17 cellular contexts compared by ENCODE assay signal in the genomic region with DNA sequence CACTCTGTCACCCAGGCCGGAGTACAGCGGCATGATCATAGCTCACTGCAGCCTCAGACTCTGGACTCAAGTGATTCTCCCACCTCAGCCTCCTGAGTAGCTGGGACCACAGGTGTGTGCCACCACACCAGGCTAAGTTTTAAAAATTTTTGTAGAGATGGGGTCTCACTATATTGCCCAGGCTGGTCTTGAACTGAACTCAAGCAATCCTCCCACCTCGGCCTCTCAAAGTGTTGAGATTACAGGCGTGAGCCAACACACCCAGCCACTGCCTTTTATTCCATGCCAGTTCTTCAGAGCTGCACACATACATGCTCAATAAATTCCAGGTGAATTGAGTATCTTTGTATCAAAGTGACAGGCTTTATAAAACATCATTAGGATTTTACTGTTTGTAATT. TPM values are rescaled to one million over a fixed set of nuclear protein-coding genes. Genes with fewer than 3 reads are reported as not detected.
DNase-seq lines count a peak whose midpoint lies in the region; TF ChIP-seq lines count a peak whose summit lies in the region.
"Had no signal": no experiment of that assay in that cellular context is flagged by ENCODE, and none has a peak within 500 bp of the region (broad histone marks: within the 10 kb centered on the region; RNA-seq: fewer than 3 reads in every experiment).

No MANE protein-coding gene starts in this region.

- peaks cover 83% of the 10 kb centered on the region for H3K36me3 Mint-ChIP-seq in activated T-cell treated with anti-CD3 and anti-CD28 coated beads, Interleukin-2, amount 50 U/mL, for 24 hours (ENCODE audit: low read depth)
- peaks cover 32% of the 10 kb centered on the region for H3K36me3 Mint-ChIP-seq in activated naive CD8-positive, alpha-beta T cell treated with anti-CD3 and anti-CD28 coated beads for 36 hours

- H3K27ac Mint-ChIP-seq in activated T-cell treated with anti-CD3 and anti-CD28 coated beads, Interleukin-2, amount 50 U/mL, for 24 hours = peak overlapping the region; percentile 98
- peak overlapping the region; percentile 51 for H3K27ac Mint-ChIP-seq in activated naive CD8-positive, alpha-beta T cell treated with anti-CD3 and anti-CD28 coated beads for 36 hours
- H3K27ac Mint-ChIP-seq: H9 had no signal

- DNase-seq in activated T-cell treated with anti-CD3 and anti-CD28 coated beads, Interleukin-2, amount 50 U/mL, for 24 hours = no peak
- no peak for DNase-seq in activated T-cell treated with anti-CD3 and anti-CD28 coated beads, Interleukin-2, amount 50 U/mL, for 48 hours
- DNase-seq in GM23248 = no peak
- DNase-seq in activated naive CD8-positive, alpha-beta T cell treated with anti-CD3 and anti-CD28 coated beads for 36 hours = no peak
- DNase-seq in NCI-H526 treated with DMSO at 0.1 percent for 48 hours (lab: John Stamatoyannopoulos, UW) = no peak
- no peak for DNase-seq in effector CD8-positive, alpha-beta T cell (lab: John Stamatoyannopoulos, UW)
- no peak for DNase-seq in KBM-7
- DNase-seq: ACHN; C1 segment of cervical spinal cord; CD4-positive, alpha-beta T cell; COR-L47; DMS153; DMS79 treated with DMSO at 0.1 percent for 48 hours; EL; GOT3; H9 had no signal

- no peaks in the 10 kb centered on the region for H3K9me3 ChIP-seq in GM23248 (ENCODE audit: low read depth)

- peaks cover 38% of the 10 kb centered on the region for H3K4me1 Mint-ChIP-seq in activated T-cell treated with anti-CD3 and anti-CD28 coated beads, Interleukin-2, amount 50 U/mL, for 24 hours (ENCODE audit: low read depth)
- H3K4me1 Mint-ChIP-seq in activated naive CD8-positive, alpha-beta T cell treated with anti-CD3 and anti-CD28 coated beads for 36 hours = peaks cover 21% of the 10 kb centered on the region

- no peaks in the 10 kb centered on the region for H3K9me3 Mint-ChIP-seq in activated T-cell treated with anti-CD3 and anti-CD28 coated beads, Interleukin-2, amount 50 U/mL, for 24 hours
- H3K9me3 Mint-ChIP-seq in activated naive CD8-positive, alpha-beta T cell treated with anti-CD3 and anti-CD28 coated beads for 36 hours = no peaks in the 10 kb centered on the region
- H3K9me3 Mint-ChIP-seq: CD4-positive, alpha-beta T cell; H9 had no signal

- peaks cover 25% of the 10 kb centered on the region for H3K4me1 ChIP-seq in GM23248 (ENCODE audit: insufficient read depth)

- peaks cover 3% of the 10 kb centered on the region; the same call in 1 of the 2 replicates for H4K20me1 ChIP-seq in GM23248 (ENCODE audit: insufficient read depth)

- H3K27me3 Mint-ChIP-seq in activated T-cell treated with anti-CD3 and anti-CD28 coated beads, Interleukin-2, amount 50 U/mL, for 24 hours = no peaks in the 10 kb centered on the region
- H3K27me3 Mint-ChIP-seq in activated naive CD8-positive, alpha-beta T cell treated with anti-CD3 and anti-CD28 coated beads for 36 hours = peaks cover 4% of the 10 kb centered on the region
- H3K27me3 Mint-ChIP-seq: CD4-positive, alpha-beta T cell had no signal

- H3K4me3 Mint-ChIP-seq in activated T-cell treated with anti-CD3 and anti-CD28 coated beads, Interleukin-2, amount 50 U/mL, for 24 hours = no peak overlapping the region
- no peak overlapping the region for H3K4me3 Mint-ChIP-seq in activated naive CD8-positive, alpha-beta T cell treated with anti-CD3 and anti-CD28 coated beads for 36 hours
- H3K4me3 Mint-ChIP-seq: CD4-positive, alpha-beta T cell; H9 had no signal

- no peaks in the 10 kb centered on the region for H3K27me3 ChIP-seq in GM23248 (replicated peaks; ENCODE audit: insufficient read depth)

- peaks cover 38% of the 10 kb centered on the region for H3K79me2 ChIP-seq in GM23248 (ENCODE audit: insufficient read depth)

- WGBS in GM23248 (ENCODE audit: low coverage in 1 of 2, low lambda C conversion rate in 2 of 2, missing lambda C conversion rate in 2 of 2), 2 experiments = 93 to 98% methylated on average over 4 of the region's 4 CpGs

- no peak overlapping the region for H2AFZ ChIP-seq in GM23248

- no peak for TF ChIP-seq CTCF in 22Rv1 (IDR thresholded peaks at IDR 0.05)

- no peak overlapping the region for H3K4me2 ChIP-seq in GM23248 (ENCODE audit: unreplicated experiment)

- no peak overlapping the region for H3K9ac ChIP-seq in GM23248

- in situ Hi-C loops in GM23248 (cut with MboI) = no loop called here
- in situ Hi-C loops in KBM-7 (cut with MboI; ENCODE audit: low pct_unique_long_range_greater_than_20kb, low sequenced_read_pairs) = loop anchor here (25.0 kb wide), 1 partner anchor 385 kb away; a partner anchor contains a TSS

- H3K27ac ChIP-seq in 22Rv1 = peak overlapping the region; percentile 83; the same call in 1 of the 2 replicates
- 0 out of 2 replicates have a peak overlapping the region, but pooled peaks have one; percentile 82 for H3K27ac ChIP-seq in GM23248

- no peaks in the 10 kb centered on the region for H3K9me2 ChIP-seq in GM23248 (ENCODE audit: insufficient read depth)

- H3K4me3 ChIP-seq in GM23248 = no peak overlapping the region

- peaks cover 45% of the 10 kb centered on the region for H3K36me3 ChIP-seq in GM23248 (ENCODE audit: low read depth)

- H3F3A ChIP-seq in GM23248 (ENCODE audit: insufficient read depth) = peaks cover 79% of the 10 kb centered on the region

RNA-seq across cellular contexts. Expression of a gene that starts 2.4 kb away (rescaled TPM):
- 302 and 366 TPM in 2 replicates for total RNA-seq in GM23248 (2014; rRNA removed; shearing (Covaris generic))
- polyA plus RNA-seq in GM23248 (2016; fragmentation: Nextera tagmentation; extraction: Ambion mirVana) = 192 and 199 TPM in 2 replicates
- total RNA-seq in activated naive CD8-positive, alpha-beta T cell treated with anti-CD3 and anti-CD28 coated beads for 36 hours = 100 to 1,000 TPM in 1 of 2 experiments, 10 to 100 TPM in 1; 99.6 to 100 TPM

RNA-seq across cellular contexts. Expression of a gene that starts 18.1 kb away (rescaled TPM):
- total RNA-seq in GM23248 (2014; rRNA removed; shearing (Covaris generic)) = 159 and 175 TPM in 2 replicates
- polyA plus RNA-seq in GM23248 (2016; fragmentation: Nextera tagmentation; extraction: Ambion mirVana) = 285 and 303 TPM in 2 replicates
- 100 to 1,000 TPM; 355 to 367 TPM for total RNA-seq in activated naive CD8-positive, alpha-beta T cell treated with anti-CD3 and anti-CD28 coated beads for 36 hours
